In the genomic region with DNA sequence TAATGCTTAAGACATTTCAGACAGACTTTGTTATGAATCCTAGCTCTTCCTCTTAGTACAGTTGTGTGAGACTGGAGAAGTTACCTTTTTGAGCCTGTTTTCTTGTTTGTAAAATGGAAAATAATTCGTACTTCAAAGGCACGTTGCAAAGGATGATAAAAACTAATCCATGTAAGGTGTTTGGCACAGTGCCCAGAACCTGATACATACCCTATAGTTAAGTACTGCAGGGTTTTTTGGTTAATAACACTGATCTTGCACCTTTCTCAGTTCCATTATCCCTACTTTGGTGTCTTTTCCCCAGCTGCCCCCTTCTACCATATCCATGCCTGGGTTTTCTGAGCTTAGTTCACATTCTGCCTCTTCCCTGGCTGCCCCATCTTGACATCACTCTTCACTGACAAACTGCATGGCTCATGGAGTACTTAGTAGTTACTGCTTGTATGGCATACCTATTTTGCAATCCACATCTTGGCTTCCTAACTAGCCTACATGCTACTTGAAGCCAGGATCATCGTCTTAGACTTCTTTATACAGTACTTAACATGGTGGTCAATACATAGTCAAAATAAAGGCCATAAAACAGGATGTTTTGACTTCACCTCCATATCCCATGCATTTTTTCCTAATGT, we compare ENCODE assay signal across 1 cellular context.
TF ChIP-seq lines count a peak whose summit lies in the region.

No MANE protein-coding gene starts in this region.

TF ChIP-seq in IMR-90, 13 proteins besides CTCF, POLR2A, EP300 and RAD21 (continued from another document):
- TF ChIP-seq, protein P1, sequence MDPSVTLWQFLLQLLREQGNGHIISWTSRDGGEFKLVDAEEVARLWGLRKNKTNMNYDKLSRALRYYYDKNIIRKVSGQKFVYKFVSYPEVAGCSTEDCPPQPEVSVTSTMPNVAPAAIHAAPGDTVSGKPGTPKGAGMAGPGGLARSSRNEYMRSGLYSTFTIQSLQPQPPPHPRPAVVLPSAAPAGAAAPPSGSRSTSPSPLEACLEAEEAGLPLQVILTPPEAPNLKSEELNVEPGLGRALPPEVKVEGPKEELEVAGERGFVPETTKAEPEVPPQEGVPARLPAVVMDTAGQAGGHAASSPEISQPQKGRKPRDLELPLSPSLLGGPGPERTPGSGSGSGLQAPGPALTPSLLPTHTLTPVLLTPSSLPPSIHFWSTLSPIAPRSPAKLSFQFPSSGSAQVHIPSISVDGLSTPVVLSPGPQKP (IDR thresholded peaks at IDR 0.05; ENCODE audit: borderline replicate concordance, low read depth, low read length) = no peak
- no peak for TF ChIP-seq MXI1 (IDR thresholded peaks at IDR 0.05; ENCODE audit: borderline replicate concordance, low read depth, low read length)
- TF ChIP-seq CEBPB (IDR thresholded peaks at IDR 0.05; ENCODE audit: low read depth, low read length) = peak; percentile 53; the same call in 1 of the 2 replicates
- TF ChIP-seq FOS (IDR thresholded peaks at IDR 0.05; ENCODE audit: low read depth, low read length) = no peak
- no peak for TF ChIP-seq SMC3 (IDR thresholded peaks at IDR 0.05; ENCODE audit: low read depth, low read length)
- TF ChIP-seq RFX5 (IDR thresholded peaks at IDR 0.05; ENCODE audit: low read depth, low read length) = no peak
- TF ChIP-seq CHD1 (IDR thresholded peaks at IDR 0.05; ENCODE audit: low read depth, low read length) = no peak
